In genomic region chr20:47950557-47951283, GRCh38 we compare ENCODE assay signal across 12 cellular contexts.
DNase-seq lines count a peak whose midpoint lies in the region; TF ChIP-seq lines count a peak whose summit lies in the region.
"Had no signal": no experiment of that assay in that cellular context is flagged by ENCODE, and none has a peak within 500 bp of the region (broad histone marks: within the 10 kb centered on the region; RNA-seq: fewer than 3 reads in every experiment).

No MANE protein-coding gene starts in this region.

- H3K4me1 ChIP-seq in HEK293 (ENCODE audit: control insufficient read depth, insufficient read depth, low read length) (no peaks in the 10 kb centered on the region), right atrium auricular region (no peaks in the 10 kb centered on the region)

- no peaks in the 10 kb centered on the region for H3K36me3 ChIP-seq in HEK293 (ENCODE audit: control insufficient read depth in 2 of 2, insufficient read depth in 1 of 2, low read length in 2 of 2)
- H3K36me3 ChIP-seq in right atrium auricular region, result no peaks in the 10 kb centered on the region

- peak overlapping the region in 1 of 5 experiments; percentile 52 for H3K4me3 Mint-ChIP-seq in brain
- no peak overlapping the region for H3K4me3 Mint-ChIP-seq in activated CD4-positive, alpha-beta memory T cell treated with anti-CD3 and anti-CD28 coated beads for 36 hours
- H3K4me3 Mint-ChIP-seq: CD4-positive, alpha-beta T cell; H9 had no signal

- no peak overlapping the region for H3K4me3 ChIP-seq in HEK293 (ENCODE audit: low read depth, low read length)
- no peak overlapping the region for H3K4me3 ChIP-seq in right atrium auricular region
- H3K4me3 ChIP-seq: SK-N-MC had no signal

- H3K27ac Mint-ChIP-seq in brain, result peak overlapping the region in 3 of 5 experiments; percentile 30 to 85 (median 82)
- no peak overlapping the region for H3K27ac Mint-ChIP-seq in activated CD4-positive, alpha-beta memory T cell treated with anti-CD3 and anti-CD28 coated beads for 36 hours
- H3K27ac Mint-ChIP-seq: CD4-positive, alpha-beta T cell had no signal

- H3K27me3 ChIP-seq in right atrium auricular region, result no peaks in the 10 kb centered on the region

- CTCF ChIA-PET in HEK293 (lab: Yijun Ruan, JAX) (interaction anchor here (0.6 to 1.2 kb wide), 2 partner anchors 10 to 410 kb away, joined by 3 to 5 read pairs; no protein-coding TSS in a partner anchor), RWPE1 (lab: Yijun Ruan, JAX) (interaction anchor here (0.7 to 2.2 kb wide), 2 partner anchors 164 to 287 kb away, joined by 3 to 6 read pairs; no protein-coding TSS in a partner anchor)
- CTCF ChIA-PET in activated CD4-positive, alpha-beta memory T cell treated with anti-CD3 and anti-CD28 coated beads for 36 hours (lab: Charles Lee), result no interaction called here

- no peak overlapping the region for H3K27ac ChIP-seq in HEK293 (ENCODE audit: extremely low read depth, low read depth, low read length)
- H3K27ac ChIP-seq in RWPE1, result peak overlapping the region; percentile 81
- no peak overlapping the region for H3K27ac ChIP-seq in right atrium auricular region
- H3K27ac ChIP-seq: SK-N-MC had no signal

- peaks cover 55% of the 10 kb centered on the region for H3K27me3 Mint-ChIP-seq in brain
- peaks cover 7% of the 10 kb centered on the region for H3K27me3 Mint-ChIP-seq in activated CD4-positive, alpha-beta memory T cell treated with anti-CD3 and anti-CD28 coated beads for 36 hours

- intact Hi-C loops in activated CD4-positive, alpha-beta memory T cell treated with anti-CD3 and anti-CD28 coated beads for 36 hours (cut with micrococcal nuclease), result no loop called here

- DNase-seq in RWPE1 (ENCODE audit: low spot score), result no peak
- peak; percentile 53 for DNase-seq in mesenteric fat pad (ENCODE audit: low spot score)
- DNase-seq in activated CD4-positive, alpha-beta memory T cell treated with anti-CD3 and anti-CD28 coated beads for 36 hours, result no peak
- no peak for DNase-seq in right atrium auricular region (ENCODE audit: low spot score)
- DNase-seq in activated CD4-positive, alpha-beta T cell treated with anti-CD3 and anti-CD28 coated beads, Interleukin-2, amount 50 U/mL, for 4 hours, result no peak
- DNase-seq: CD4-positive, alpha-beta T cell; H9; KG1; NCI-H2107 had no signal

- H3K36me3 Mint-ChIP-seq in brain, result no peaks in the 10 kb centered on the region
- H3K36me3 Mint-ChIP-seq in activated CD4-positive, alpha-beta memory T cell treated with anti-CD3 and anti-CD28 coated beads for 36 hours, result no peaks in the 10 kb centered on the region

- H3K9me3 Mint-ChIP-seq in brain, result peaks cover 0 to 31% (median 4%) of the 10 kb centered on the region in 5 experiments
- H3K9me3 Mint-ChIP-seq in activated CD4-positive, alpha-beta memory T cell treated with anti-CD3 and anti-CD28 coated beads for 36 hours, result no peaks in the 10 kb centered on the region
- H3K9me3 Mint-ChIP-seq: CD4-positive, alpha-beta T cell; H9 had no signal

- TF ChIP-seq CTCF in HEK293 (tag by site-specific recombination; IDR thresholded peaks at IDR 0.05) (no peak), RWPE1 (conservative IDR thresholded peaks at IDR 0.05; ENCODE audit: low read depth) (no peak), brain (conservative IDR thresholded peaks at IDR 0.05) (no peak), right atrium auricular region (IDR thresholded peaks at IDR 0.05) (no peak)

- peaks cover 49% of the 10 kb centered on the region for H3K4me1 Mint-ChIP-seq in brain
- H3K4me1 Mint-ChIP-seq in activated CD4-positive, alpha-beta memory T cell treated with anti-CD3 and anti-CD28 coated beads for 36 hours (ENCODE audit: low read depth), result no peaks in the 10 kb centered on the region

- H3K9me3 ChIP-seq in HEK293 (ENCODE audit: control insufficient read depth, insufficient read depth, low read depth, low read length) (no peaks in the 10 kb centered on the region), right atrium auricular region (no peaks in the 10 kb centered on the region)

- POLR2A ChIA-PET in HEK293 (lab: Yijun Ruan, JAX) (no interaction called here), RWPE1 (lab: Yijun Ruan, JAX; ENCODE audit: low non-redundant PET) (no interaction called here)
- POLR2A ChIA-PET in activated CD4-positive, alpha-beta memory T cell treated with anti-CD3 and anti-CD28 coated beads for 36 hours (lab: Charles Lee), result no interaction called here

TF ChIP-seq in HEK293, 187 proteins besides CTCF, POLR2A, EP300 and RAD21:
- 0 out of 2 replicates have a peak, but pooled peaks have one; percentile 22 for TF ChIP-seq ZBTB21 (tag by site-specific recombination; IDR thresholded peaks at IDR 0.05)
- no peak for TF ChIP-seq ZNF830 (tag by site-specific recombination; IDR thresholded peaks at IDR 0.05; ENCODE audit: low read depth)
